In the genomic region with DNA sequence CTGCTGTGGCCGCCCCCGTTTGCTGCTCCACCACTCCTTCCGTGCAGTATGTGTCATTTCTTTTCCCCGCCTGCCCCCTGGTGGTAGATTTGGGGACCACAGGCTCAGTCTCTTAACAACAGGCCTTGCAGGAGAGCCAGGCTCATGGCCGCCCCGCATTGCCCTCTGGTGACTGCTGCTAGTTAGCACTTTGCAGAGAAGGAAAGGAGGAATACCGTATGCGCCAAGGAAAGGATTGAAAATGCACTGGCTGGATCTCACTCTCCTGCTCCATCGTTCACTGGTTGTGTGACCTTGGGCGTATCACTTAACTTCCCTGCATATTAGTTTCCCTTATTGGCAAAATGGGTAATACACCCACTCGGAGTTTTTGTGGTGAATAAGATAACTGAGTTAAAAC, we compare ENCODE assay signal across 1 cellular context.
A peak's percentile ranks its signal among the peaks of the same experiment; 100 is the strongest.
TF ChIP-seq lines count a peak whose summit lies in the region.

No MANE protein-coding gene starts in this region.

TF ChIP-seq in HepG2, 621 proteins besides CTCF, POLR2A, EP300 and RAD21 (continued from another document and continues in another):
- TF ChIP-seq, protein P1, sequence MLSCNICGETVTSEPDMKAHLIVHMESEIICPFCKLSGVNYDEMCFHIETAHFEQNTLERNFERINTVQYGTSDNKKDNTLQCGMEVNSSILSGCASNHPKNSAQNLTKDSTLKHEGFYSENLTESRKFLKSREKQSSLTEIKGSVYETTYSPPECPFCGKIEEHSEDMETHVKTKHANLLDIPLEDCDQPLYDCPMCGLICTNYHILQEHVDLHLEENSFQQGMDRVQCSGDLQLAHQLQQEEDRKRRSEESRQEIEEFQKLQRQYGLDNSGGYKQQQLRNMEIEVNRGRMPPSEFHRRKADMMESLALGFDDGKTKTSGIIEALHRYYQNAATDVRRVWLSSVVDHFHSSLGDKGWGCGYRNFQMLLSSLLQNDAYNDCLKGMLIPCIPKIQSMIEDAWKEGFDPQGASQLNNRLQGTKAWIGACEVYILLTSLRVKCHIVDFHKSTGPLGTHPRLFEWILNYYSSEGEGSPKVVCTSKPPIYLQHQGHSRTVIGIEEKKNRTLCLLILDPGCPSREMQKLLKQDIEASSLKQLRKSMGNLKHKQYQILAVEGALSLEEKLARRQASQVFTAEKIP (CRISPR knock-in tag; IDR thresholded peaks at IDR 0.05; ENCODE audit: borderline replicate concordance): no peak
- TF ChIP-seq ZNF556 (CRISPR knock-in tag; IDR thresholded peaks at IDR 0.05; ENCODE audit: borderline replicate concordance) (no peak; the same call in 1 of the 2 replicates), HCFC1 (IDR thresholded peaks at IDR 0.05; ENCODE audit: low read depth, low read length) (no peak), ZNF550 (CRISPR knock-in tag; IDR thresholded peaks at IDR 0.05; ENCODE audit: borderline replicate concordance) (no peak), MTF2 (CRISPR knock-in tag; IDR thresholded peaks at IDR 0.05; ENCODE audit: borderline replicate concordance) (no peak), DNMT1 (CRISPR knock-in tag; IDR thresholded peaks at IDR 0.05) (no peak), ATAD3A (CRISPR knock-in tag; IDR thresholded peaks at IDR 0.05) (no peak), HOXD1 (CRISPR knock-in tag; IDR thresholded peaks at IDR 0.05) (no peak), ZNF747 (CRISPR knock-in tag; IDR thresholded peaks at IDR 0.05; ENCODE audit: borderline replicate concordance) (no peak), RARA (CRISPR knock-in tag; IDR thresholded peaks at IDR 0.05) (no peak), NFE2L1 (CRISPR knock-in tag; IDR thresholded peaks at IDR 0.05; ENCODE audit: borderline replicate concordance) (no peak), HNRNPH1 (optimal IDR thresholded peaks at IDR 0.05; ENCODE audit: low read depth, low read length) (no peak), ZNF331 (CRISPR knock-in tag; IDR thresholded peaks at IDR 0.05) (0 out of 2 replicates have a peak, but pooled peaks have one; percentile 41), BRCA1 (CRISPR knock-in tag; IDR thresholded peaks at IDR 0.05) (no peak), HOXA3 (CRISPR knock-in tag; IDR thresholded peaks at IDR 0.05) (no peak)
- TF ChIP-seq, protein P2, sequence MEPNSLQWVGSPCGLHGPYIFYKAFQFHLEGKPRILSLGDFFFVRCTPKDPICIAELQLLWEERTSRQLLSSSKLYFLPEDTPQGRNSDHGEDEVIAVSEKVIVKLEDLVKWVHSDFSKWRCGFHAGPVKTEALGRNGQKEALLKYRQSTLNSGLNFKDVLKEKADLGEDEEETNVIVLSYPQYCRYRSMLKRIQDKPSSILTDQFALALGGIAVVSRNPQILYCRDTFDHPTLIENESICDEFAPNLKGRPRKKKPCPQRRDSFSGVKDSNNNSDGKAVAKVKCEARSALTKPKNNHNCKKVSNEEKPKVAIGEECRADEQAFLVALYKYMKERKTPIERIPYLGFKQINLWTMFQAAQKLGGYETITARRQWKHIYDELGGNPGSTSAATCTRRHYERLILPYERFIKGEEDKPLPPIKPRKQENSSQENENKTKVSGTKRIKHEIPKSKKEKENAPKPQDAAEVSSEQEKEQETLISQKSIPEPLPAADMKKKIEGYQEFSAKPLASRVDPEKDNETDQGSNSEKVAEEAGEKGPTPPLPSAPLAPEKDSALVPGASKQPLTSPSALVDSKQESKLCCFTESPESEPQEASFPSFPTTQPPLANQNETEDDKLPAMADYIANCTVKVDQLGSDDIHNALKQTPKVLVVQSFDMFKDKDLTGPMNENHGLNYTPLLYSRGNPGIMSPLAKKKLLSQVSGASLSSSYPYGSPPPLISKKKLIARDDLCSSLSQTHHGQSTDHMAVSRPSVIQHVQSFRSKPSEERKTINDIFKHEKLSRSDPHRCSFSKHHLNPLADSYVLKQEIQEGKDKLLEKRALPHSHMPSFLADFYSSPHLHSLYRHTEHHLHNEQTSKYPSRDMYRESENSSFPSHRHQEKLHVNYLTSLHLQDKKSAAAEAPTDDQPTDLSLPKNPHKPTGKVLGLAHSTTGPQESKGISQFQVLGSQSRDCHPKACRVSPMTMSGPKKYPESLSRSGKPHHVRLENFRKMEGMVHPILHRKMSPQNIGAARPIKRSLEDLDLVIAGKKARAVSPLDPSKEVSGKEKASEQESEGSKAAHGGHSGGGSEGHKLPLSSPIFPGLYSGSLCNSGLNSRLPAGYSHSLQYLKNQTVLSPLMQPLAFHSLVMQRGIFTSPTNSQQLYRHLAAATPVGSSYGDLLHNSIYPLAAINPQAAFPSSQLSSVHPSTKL (CRISPR knock-in tag; IDR thresholded peaks at IDR 0.05): 0 out of 2 replicates have a peak, but pooled peaks have one; percentile 13
- TF ChIP-seq, protein P3, sequence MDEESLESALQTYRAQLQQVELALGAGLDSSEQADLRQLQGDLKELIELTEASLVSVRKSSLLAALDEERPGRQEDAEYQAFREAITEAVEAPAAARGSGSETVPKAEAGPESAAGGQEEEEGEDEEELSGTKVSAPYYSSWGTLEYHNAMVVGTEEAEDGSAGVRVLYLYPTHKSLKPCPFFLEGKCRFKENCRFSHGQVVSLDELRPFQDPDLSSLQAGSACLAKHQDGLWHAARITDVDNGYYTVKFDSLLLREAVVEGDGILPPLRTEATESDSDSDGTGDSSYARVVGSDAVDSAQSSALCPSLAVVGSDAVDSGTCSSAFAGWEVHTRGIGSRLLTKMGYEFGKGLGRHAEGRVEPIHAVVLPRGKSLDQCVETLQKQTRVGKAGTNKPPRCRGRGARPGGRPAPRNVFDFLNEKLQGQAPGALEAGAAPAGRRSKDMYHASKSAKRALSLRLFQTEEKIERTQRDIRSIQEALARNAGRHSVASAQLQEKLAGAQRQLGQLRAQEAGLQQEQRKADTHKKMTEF (CRISPR knock-in tag; IDR thresholded peaks at IDR 0.05): no peak
- TF ChIP-seq, protein P4, sequence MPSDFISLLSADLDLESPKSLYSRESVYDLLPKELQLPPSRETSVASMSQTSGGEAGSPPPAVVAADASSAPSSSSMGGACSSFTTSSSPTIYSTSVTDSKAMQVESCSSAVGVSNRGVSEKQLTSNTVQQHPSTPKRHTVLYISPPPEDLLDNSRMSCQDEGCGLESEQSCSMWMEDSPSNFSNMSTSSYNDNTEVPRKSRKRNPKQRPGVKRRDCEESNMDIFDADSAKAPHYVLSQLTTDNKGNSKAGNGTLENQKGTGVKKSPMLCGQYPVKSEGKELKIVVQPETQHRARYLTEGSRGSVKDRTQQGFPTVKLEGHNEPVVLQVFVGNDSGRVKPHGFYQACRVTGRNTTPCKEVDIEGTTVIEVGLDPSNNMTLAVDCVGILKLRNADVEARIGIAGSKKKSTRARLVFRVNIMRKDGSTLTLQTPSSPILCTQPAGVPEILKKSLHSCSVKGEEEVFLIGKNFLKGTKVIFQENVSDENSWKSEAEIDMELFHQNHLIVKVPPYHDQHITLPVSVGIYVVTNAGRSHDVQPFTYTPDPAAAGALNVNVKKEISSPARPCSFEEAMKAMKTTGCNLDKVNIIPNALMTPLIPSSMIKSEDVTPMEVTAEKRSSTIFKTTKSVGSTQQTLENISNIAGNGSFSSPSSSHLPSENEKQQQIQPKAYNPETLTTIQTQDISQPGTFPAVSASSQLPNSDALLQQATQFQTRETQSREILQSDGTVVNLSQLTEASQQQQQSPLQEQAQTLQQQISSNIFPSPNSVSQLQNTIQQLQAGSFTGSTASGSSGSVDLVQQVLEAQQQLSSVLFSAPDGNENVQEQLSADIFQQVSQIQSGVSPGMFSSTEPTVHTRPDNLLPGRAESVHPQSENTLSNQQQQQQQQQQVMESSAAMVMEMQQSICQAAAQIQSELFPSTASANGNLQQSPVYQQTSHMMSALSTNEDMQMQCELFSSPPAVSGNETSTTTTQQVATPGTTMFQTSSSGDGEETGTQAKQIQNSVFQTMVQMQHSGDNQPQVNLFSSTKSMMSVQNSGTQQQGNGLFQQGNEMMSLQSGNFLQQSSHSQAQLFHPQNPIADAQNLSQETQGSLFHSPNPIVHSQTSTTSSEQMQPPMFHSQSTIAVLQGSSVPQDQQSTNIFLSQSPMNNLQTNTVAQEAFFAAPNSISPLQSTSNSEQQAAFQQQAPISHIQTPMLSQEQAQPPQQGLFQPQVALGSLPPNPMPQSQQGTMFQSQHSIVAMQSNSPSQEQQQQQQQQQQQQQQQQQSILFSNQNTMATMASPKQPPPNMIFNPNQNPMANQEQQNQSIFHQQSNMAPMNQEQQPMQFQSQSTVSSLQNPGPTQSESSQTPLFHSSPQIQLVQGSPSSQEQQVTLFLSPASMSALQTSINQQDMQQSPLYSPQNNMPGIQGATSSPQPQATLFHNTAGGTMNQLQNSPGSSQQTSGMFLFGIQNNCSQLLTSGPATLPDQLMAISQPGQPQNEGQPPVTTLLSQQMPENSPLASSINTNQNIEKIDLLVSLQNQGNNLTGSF (CRISPR knock-in tag; IDR thresholded peaks at IDR 0.05): no peak
- TF ChIP-seq, protein P5, sequence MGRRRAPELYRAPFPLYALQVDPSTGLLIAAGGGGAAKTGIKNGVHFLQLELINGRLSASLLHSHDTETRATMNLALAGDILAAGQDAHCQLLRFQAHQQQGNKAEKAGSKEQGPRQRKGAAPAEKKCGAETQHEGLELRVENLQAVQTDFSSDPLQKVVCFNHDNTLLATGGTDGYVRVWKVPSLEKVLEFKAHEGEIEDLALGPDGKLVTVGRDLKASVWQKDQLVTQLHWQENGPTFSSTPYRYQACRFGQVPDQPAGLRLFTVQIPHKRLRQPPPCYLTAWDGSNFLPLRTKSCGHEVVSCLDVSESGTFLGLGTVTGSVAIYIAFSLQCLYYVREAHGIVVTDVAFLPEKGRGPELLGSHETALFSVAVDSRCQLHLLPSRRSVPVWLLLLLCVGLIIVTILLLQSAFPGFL (CRISPR knock-in tag; IDR thresholded peaks at IDR 0.05): no peak
- TF ChIP-seq, protein P6, sequence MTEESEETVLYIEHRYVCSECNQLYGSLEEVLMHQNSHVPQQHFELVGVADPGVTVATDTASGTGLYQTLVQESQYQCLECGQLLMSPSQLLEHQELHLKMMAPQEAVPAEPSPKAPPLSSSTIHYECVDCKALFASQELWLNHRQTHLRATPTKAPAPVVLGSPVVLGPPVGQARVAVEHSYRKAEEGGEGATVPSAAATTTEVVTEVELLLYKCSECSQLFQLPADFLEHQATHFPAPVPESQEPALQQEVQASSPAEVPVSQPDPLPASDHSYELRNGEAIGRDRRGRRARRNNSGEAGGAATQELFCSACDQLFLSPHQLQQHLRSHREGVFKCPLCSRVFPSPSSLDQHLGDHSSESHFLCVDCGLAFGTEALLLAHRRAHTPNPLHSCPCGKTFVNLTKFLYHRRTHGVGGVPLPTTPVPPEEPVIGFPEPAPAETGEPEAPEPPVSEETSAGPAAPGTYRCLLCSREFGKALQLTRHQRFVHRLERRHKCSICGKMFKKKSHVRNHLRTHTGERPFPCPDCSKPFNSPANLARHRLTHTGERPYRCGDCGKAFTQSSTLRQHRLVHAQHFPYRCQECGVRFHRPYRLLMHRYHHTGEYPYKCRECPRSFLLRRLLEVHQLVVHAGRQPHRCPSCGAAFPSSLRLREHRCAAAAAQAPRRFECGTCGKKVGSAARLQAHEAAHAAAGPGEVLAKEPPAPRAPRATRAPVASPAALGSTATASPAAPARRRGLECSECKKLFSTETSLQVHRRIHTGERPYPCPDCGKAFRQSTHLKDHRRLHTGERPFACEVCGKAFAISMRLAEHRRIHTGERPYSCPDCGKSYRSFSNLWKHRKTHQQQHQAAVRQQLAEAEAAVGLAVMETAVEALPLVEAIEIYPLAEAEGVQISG (CRISPR knock-in tag; IDR thresholded peaks at IDR 0.05): 0 out of 2 replicates have a peak, but pooled peaks have one; percentile 21
- TF ChIP-seq, protein P7, sequence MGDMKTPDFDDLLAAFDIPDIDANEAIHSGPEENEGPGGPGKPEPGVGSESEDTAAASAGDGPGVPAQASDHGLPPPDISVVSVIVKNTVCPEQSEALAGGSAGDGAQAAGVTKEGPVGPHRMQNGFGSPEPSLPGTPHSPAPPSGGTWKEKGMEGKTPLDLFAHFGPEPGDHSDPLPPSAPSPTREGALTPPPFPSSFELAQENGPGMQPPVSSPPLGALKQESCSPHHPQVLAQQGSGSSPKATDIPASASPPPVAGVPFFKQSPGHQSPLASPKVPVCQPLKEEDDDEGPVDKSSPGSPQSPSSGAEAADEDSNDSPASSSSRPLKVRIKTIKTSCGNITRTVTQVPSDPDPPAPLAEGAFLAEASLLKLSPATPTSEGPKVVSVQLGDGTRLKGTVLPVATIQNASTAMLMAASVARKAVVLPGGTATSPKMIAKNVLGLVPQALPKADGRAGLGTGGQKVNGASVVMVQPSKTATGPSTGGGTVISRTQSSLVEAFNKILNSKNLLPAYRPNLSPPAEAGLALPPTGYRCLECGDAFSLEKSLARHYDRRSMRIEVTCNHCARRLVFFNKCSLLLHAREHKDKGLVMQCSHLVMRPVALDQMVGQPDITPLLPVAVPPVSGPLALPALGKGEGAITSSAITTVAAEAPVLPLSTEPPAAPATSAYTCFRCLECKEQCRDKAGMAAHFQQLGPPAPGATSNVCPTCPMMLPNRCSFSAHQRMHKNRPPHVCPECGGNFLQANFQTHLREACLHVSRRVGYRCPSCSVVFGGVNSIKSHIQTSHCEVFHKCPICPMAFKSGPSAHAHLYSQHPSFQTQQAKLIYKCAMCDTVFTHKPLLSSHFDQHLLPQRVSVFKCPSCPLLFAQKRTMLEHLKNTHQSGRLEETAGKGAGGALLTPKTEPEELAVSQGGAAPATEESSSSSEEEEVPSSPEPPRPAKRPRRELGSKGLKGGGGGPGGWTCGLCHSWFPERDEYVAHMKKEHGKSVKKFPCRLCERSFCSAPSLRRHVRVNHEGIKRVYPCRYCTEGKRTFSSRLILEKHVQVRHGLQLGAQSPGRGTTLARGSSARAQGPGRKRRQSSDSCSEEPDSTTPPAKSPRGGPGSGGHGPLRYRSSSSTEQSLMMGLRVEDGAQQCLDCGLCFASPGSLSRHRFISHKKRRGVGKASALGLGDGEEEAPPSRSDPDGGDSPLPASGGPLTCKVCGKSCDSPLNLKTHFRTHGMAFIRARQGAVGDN (CRISPR knock-in tag; IDR thresholded peaks at IDR 0.05): 0 out of 2 replicates have a peak, but pooled peaks have one; percentile 11
- TF ChIP-seq, protein P8, sequence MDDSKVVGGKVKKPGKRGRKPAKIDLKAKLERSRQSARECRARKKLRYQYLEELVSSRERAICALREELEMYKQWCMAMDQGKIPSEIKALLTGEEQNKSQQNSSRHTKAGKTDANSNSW (CRISPR knock-in tag; IDR thresholded peaks at IDR 0.05; ENCODE audit: borderline replicate concordance): no peak
- TF ChIP-seq, protein P9, sequence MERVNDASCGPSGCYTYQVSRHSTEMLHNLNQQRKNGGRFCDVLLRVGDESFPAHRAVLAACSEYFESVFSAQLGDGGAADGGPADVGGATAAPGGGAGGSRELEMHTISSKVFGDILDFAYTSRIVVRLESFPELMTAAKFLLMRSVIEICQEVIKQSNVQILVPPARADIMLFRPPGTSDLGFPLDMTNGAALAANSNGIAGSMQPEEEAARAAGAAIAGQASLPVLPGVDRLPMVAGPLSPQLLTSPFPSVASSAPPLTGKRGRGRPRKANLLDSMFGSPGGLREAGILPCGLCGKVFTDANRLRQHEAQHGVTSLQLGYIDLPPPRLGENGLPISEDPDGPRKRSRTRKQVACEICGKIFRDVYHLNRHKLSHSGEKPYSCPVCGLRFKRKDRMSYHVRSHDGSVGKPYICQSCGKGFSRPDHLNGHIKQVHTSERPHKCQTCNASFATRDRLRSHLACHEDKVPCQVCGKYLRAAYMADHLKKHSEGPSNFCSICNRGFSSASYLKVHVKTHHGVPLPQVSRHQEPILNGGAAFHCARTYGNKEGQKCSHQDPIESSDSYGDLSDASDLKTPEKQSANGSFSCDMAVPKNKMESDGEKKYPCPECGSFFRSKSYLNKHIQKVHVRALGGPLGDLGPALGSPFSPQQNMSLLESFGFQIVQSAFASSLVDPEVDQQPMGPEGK (CRISPR knock-in tag; IDR thresholded peaks at IDR 0.05): no peak
